ENCODE assay signal across 18 cellular contexts in genomic region chr9:2818486-2819121, GRCh38. TPM values are rescaled to one million over a fixed set of nuclear protein-coding genes. Genes with fewer than 3 reads are reported as not detected.
DNase-seq lines count a peak whose midpoint lies in the region; ATAC-seq, FAIRE-seq and TF ChIP-seq lines count a peak whose summit lies in the region.
"Had no signal": no experiment of that assay in that cellular context is flagged by ENCODE, and none has a peak within 500 bp of the region (broad histone marks: within the 10 kb centered on the region; RNA-seq: fewer than 3 reads in every experiment).

No MANE protein-coding gene starts in this region.

- H3K4me3 Mint-ChIP-seq in T-helper 17 cell, result no peak overlapping the region
- H3K4me3 Mint-ChIP-seq in progenitor cell of endocrine pancreas (ENCODE audit: low read depth), result no peak overlapping the region
- no peak overlapping the region for H3K4me3 Mint-ChIP-seq in CD8-positive, alpha-beta T cell
- H3K4me3 Mint-ChIP-seq: neural crest cell had no signal

- POLR2A ChIA-PET in CD8-positive, alpha-beta T cell (lab: Charles Lee), result no interaction called here

- H3K4me2 ChIP-seq in skeletal muscle satellite cell (ENCODE audit: low read length), result peak overlapping the region; percentile 8
- H3K4me2 ChIP-seq: BLaER1, KMS-11 had no signal

- CTCF ChIA-PET in CD8-positive, alpha-beta T cell (lab: Charles Lee), result no interaction called here

- H3K9me3 Mint-ChIP-seq in progenitor cell of endocrine pancreas (ENCODE audit: low read depth), result no peaks in the 10 kb centered on the region
- no peaks in the 10 kb centered on the region for H3K9me3 Mint-ChIP-seq in CD8-positive, alpha-beta T cell
- H3K9me3 Mint-ChIP-seq: neural crest cell had no signal

- H3K36me3 ChIP-seq in right atrium auricular region (no peaks in the 10 kb centered on the region), skeletal muscle satellite cell (ENCODE audit: insufficient read depth, low read length) (peaks cover 26% of the 10 kb centered on the region)
- peaks cover 12% of the 10 kb centered on the region for H3K36me3 ChIP-seq in CD8-positive, alpha-beta T cell (ENCODE audit: insufficient read depth, low read length)

- H3K9ac ChIP-seq in skeletal muscle satellite cell (ENCODE audit: low read depth, low read length), result peak overlapping the region; percentile 54
- H3K9ac ChIP-seq: BLaER1, KMS-11 had no signal

- intact Hi-C loops in CD8-positive, alpha-beta T cell (cut with DNase I, micrococcal nuclease), result no loop called here

- DNase-seq in GM12892 (ENCODE audit: insufficient read length) (no peak), T-helper 17 cell (no peak), right atrium auricular region (ENCODE audit: low spot score) (no peak), progenitor cell of endocrine pancreas (ENCODE audit: low spot score, unreplicated experiment) (no peak), NCI-H524 treated with DMSO at 0.1 percent for 48 hours (lab: John Stamatoyannopoulos, UW) (no peak)
- DNase-seq in CD8-positive, alpha-beta T cell, result no peak
- no peak for DNase-seq in stimulated activated CD4-positive, alpha-beta T cell treated with anti-CD3 and anti-CD28 coated beads, Interleukin-4, amount 100 ng/mL, for 4 hours
- DNase-seq: activated CD8-positive, alpha-beta memory T cell treated with anti-CD3 and anti-CD28 coated beads for 24 hours; activated gamma-delta T cell treated with Interleukin-2 at 50 U/mL for 16 hours; DMS79 treated with DMSO at 0.1 percent for 48 hours; NCI-H1417; SIG-M5 had no signal

- H3K9me3 ChIP-seq in T-helper 17 cell (ENCODE audit: control insufficient read depth, low read length, poor library complexity, severe bottlenecking), result no peaks in the 10 kb centered on the region
- no peaks in the 10 kb centered on the region for H3K9me3 ChIP-seq in right atrium auricular region
- H3K9me3 ChIP-seq in skeletal muscle satellite cell (replicated peaks; ENCODE audit: low read length), result no peaks in the 10 kb centered on the region
- H3K9me3 ChIP-seq in CD8-positive, alpha-beta T cell (ENCODE audit: low read length), result no peaks in the 10 kb centered on the region
- H3K9me3 ChIP-seq: BLaER1 had no signal

- no peak for ATAC-seq in T-helper 17 cell
- no peak for ATAC-seq in CD8-positive, alpha-beta T cell
- ATAC-seq: HCT116 had no signal

- TF ChIP-seq POLR2A in GM12892 (IDR thresholded peaks at IDR 0.05; ENCODE audit: low read depth, low read length), result no peak

- no peak for TF ChIP-seq CTCF in right atrium auricular region (IDR thresholded peaks at IDR 0.05)
- TF ChIP-seq CTCF in progenitor cell of endocrine pancreas (IDR thresholded peaks at IDR 0.05; ENCODE audit: unreplicated experiment), result no peak
- no peak for TF ChIP-seq CTCF in CD8-positive, alpha-beta T cell (IDR thresholded peaks at IDR 0.05)

- H3K4me3 ChIP-seq in right atrium auricular region (no peak overlapping the region), skeletal muscle satellite cell (ENCODE audit: low read length) (no peak overlapping the region)
- no peak overlapping the region for H3K4me3 ChIP-seq in CD8-positive, alpha-beta T cell (ENCODE audit: low read depth, low read length)
- H3K4me3 ChIP-seq: BLaER1 had no signal

- FAIRE-seq in GM12892 (lab: Jason Lieb, UNC), result peak; percentile 51
- FAIRE-seq: endometrium had no signal

- peak overlapping the region; percentile 65 to 87 for H3K27ac ChIP-seq in right atrium auricular region
- H3K27ac ChIP-seq in CD8-positive, alpha-beta T cell (ENCODE audit: low read depth, low read length), result no peak overlapping the region
- H3K27ac ChIP-seq: BLaER1, KMS-11 had no signal

- H3K27ac Mint-ChIP-seq in T-helper 17 cell (peak overlapping the region; percentile 6), progenitor cell of endocrine pancreas (no peak overlapping the region)
- no peak overlapping the region for H3K27ac Mint-ChIP-seq in CD8-positive, alpha-beta T cell

- H3K4me1 Mint-ChIP-seq in T-helper 17 cell, result peaks cover 7% of the 10 kb centered on the region
- H3K4me1 Mint-ChIP-seq in progenitor cell of endocrine pancreas (ENCODE audit: low read depth), result peaks cover 38% of the 10 kb centered on the region
- no peaks in the 10 kb centered on the region for H3K4me1 Mint-ChIP-seq in CD8-positive, alpha-beta T cell (ENCODE audit: low read depth)

- H3K36me3 Mint-ChIP-seq in T-helper 17 cell (ENCODE audit: low read depth) (peaks cover 9% of the 10 kb centered on the region), progenitor cell of endocrine pancreas (ENCODE audit: insufficient read depth) (peaks cover 23% of the 10 kb centered on the region)
- H3K36me3 Mint-ChIP-seq in CD8-positive, alpha-beta T cell, result peaks cover 70% of the 10 kb centered on the region

- H3K27me3 Mint-ChIP-seq in T-helper 17 cell (no peaks in the 10 kb centered on the region), progenitor cell of endocrine pancreas (no peaks in the 10 kb centered on the region)
- H3K27me3 Mint-ChIP-seq in CD8-positive, alpha-beta T cell (ENCODE audit: low read depth), result no peaks in the 10 kb centered on the region

- H3K4me1 ChIP-seq in right atrium auricular region (peaks cover 0 to 20% of the 10 kb centered on the region in 2 donors), skeletal muscle satellite cell (ENCODE audit: control insufficient read depth, insufficient read depth, low read length) (peaks cover 10% of the 10 kb centered on the region)
- H3K4me1 ChIP-seq in CD8-positive, alpha-beta T cell (ENCODE audit: insufficient read depth, low read length), result no peaks in the 10 kb centered on the region
- H3K4me1 ChIP-seq: BLaER1 had no signal

- H3K27me3 ChIP-seq in right atrium auricular region, result no peaks in the 10 kb centered on the region
- no peaks in the 10 kb centered on the region for H3K27me3 ChIP-seq in skeletal muscle satellite cell (ENCODE audit: control insufficient read depth, insufficient read depth, low read length)
- H3K27me3 ChIP-seq in CD8-positive, alpha-beta T cell (ENCODE audit: insufficient read depth, low read length), result no peaks in the 10 kb centered on the region
- H3K27me3 ChIP-seq: BLaER1 had no signal

RNA-seq across cellular contexts. Expression of gene PUM3, which starts 25.3 kb away (rescaled TPM):
- polyA plus RNA-seq in GM12892 (2012; ENCODE audit: missing spikeins), result 46.1 TPM
- total RNA-seq in T-helper 17 cell, result 10 to 100 TPM; 29.9 to 31.4 TPM
- total RNA-seq in right atrium auricular region, result 10 to 100 TPM; 13.5 to 14.3 TPM
- total RNA-seq in skeletal muscle satellite cell (2012; rRNA removed), result 42.6 and 61.9 TPM in 2 replicates
- 49.3 and 50.2 TPM in 2 replicates for total RNA-seq in progenitor cell of endocrine pancreas
- 10 to 100 TPM; 27.7 to 28.3 TPM for total RNA-seq in CD8-positive, alpha-beta T cell
